ENCODE assay signal across 2 cellular contexts in the genomic region with DNA sequence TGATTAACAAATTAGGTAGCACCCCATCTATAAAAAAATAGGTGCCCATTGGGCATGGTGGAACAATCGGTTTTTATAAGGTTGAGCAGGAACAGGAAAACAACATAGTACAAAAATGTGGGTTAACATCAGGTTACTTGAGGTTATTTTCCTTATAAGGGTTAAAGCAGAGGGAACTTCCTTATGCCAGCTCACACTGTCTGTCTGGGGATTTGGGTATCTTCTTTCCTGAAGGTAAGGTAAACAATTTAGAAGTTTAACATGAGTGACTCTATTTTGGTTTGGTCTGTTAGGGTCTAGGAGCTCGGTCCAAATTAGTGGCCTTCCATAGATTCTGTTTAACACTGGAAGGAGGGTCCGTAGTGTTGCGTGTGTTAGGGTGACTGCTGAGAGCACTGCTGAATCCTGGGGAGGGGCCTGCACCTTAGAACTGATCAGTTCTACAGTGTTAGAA.
TF ChIP-seq lines count a peak whose summit lies in the region.

No MANE protein-coding gene starts in this region.

TF ChIP-seq in HEK293, 187 proteins besides CTCF, POLR2A, EP300 and RAD21:
- TF ChIP-seq, protein P1, sequence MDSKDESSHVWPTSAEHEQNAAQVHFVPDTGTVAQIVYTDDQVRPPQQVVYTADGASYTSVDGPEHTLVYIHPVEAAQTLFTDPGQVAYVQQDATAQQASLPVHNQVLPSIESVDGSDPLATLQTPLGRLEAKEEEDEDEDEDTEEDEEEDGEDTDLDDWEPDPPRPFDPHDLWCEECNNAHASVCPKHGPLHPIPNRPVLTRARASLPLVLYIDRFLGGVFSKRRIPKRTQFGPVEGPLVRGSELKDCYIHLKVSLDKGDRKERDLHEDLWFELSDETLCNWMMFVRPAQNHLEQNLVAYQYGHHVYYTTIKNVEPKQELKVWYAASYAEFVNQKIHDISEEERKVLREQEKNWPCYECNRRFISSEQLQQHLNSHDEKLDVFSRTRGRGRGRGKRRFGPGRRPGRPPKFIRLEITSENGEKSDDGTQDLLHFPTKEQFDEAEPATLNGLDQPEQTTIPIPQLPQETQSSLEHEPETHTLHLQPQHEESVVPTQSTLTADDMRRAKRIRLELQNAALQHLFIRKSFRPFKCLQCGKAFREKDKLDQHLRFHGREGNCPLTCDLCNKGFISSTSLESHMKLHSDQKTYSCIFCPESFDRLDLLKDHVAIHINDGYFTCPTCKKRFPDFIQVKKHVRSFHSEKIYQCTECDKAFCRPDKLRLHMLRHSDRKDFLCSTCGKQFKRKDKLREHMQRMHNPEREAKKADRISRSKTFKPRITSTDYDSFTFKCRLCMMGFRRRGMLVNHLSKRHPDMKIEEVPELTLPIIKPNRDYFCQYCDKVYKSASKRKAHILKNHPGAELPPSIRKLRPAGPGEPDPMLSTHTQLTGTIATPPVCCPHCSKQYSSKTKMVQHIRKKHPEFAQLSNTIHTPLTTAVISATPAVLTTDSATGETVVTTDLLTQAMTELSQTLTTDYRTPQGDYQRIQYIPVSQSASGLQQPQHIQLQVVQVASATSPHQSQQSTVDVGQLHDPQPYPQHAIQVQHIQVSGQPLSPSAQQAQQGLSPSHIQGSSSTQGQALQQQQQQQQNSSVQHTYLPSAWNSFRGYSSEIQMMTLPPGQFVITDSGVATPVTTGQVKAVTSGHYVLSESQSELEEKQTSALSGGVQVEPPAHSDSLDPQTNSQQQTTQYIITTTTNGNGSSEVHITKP (tag by site-specific recombination; IDR thresholded peaks at IDR 0.05), result peak; percentile 49
- TF ChIP-seq REPIN1 (tag by site-specific recombination; IDR thresholded peaks at IDR 0.05; ENCODE audit: low read depth) (no peak), ZNF521 (tag by site-specific recombination; IDR thresholded peaks at IDR 0.05) (no peak), IKZF3 (tag by site-specific recombination; IDR thresholded peaks at IDR 0.05) (0 out of 2 replicates have a peak, but pooled peaks have one; percentile 23)

TF ChIP-seq in HepG2, 621 proteins besides CTCF, POLR2A, EP300 and RAD21:
- TF ChIP-seq CERS6 (CRISPR knock-in tag; IDR thresholded peaks at IDR 0.05), result no peak
- TF ChIP-seq ZNF549 (CRISPR knock-in tag; IDR thresholded peaks at IDR 0.05), result no peak
- TF ChIP-seq FOXC1 (CRISPR knock-in tag; IDR thresholded peaks at IDR 0.05; ENCODE audit: borderline replicate concordance), result no peak
- TF ChIP-seq POLR2AphosphoS5 (IDR thresholded peaks at IDR 0.05; ENCODE audit: low read depth, low read length), result 0 out of 2 replicates have a peak, but pooled peaks have one; percentile 12
- TF ChIP-seq ZNF780A (CRISPR knock-in tag; IDR thresholded peaks at IDR 0.05), result no peak
- TF ChIP-seq ZFP36 (IDR thresholded peaks at IDR 0.05; ENCODE audit: borderline replicate concordance, low read depth, low read length, partially characterized antibody), result no peak
- no peak for TF ChIP-seq ZFP37 (CRISPR knock-in tag; IDR thresholded peaks at IDR 0.05; ENCODE audit: borderline replicate concordance)
- TF ChIP-seq, protein P2, sequence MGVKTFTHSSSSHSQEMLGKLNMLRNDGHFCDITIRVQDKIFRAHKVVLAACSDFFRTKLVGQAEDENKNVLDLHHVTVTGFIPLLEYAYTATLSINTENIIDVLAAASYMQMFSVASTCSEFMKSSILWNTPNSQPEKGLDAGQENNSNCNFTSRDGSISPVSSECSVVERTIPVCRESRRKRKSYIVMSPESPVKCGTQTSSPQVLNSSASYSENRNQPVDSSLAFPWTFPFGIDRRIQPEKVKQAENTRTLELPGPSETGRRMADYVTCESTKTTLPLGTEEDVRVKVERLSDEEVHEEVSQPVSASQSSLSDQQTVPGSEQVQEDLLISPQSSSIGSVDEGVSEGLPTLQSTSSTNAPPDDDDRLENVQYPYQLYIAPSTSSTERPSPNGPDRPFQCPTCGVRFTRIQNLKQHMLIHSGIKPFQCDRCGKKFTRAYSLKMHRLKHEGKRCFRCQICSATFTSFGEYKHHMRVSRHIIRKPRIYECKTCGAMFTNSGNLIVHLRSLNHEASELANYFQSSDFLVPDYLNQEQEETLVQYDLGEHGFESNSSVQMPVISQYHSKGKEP (CRISPR knock-in tag; IDR thresholded peaks at IDR 0.05), result no peak
- TF ChIP-seq ELF3 (CRISPR knock-in tag; IDR thresholded peaks at IDR 0.05), result 0 out of 2 replicates have a peak, but pooled peaks have one; percentile 30
- TF ChIP-seq ZNF777 (CRISPR knock-in tag; IDR thresholded peaks at IDR 0.05), result no peak
- 0 out of 2 replicates have a peak, but pooled peaks have one; percentile 16 for TF ChIP-seq RXRB (CRISPR knock-in tag; IDR thresholded peaks at IDR 0.05; ENCODE audit: borderline replicate concordance)
- no peak for TF ChIP-seq SUZ12 (IDR thresholded peaks at IDR 0.05; ENCODE audit: low read depth, low read length)
- TF ChIP-seq, protein P3, sequence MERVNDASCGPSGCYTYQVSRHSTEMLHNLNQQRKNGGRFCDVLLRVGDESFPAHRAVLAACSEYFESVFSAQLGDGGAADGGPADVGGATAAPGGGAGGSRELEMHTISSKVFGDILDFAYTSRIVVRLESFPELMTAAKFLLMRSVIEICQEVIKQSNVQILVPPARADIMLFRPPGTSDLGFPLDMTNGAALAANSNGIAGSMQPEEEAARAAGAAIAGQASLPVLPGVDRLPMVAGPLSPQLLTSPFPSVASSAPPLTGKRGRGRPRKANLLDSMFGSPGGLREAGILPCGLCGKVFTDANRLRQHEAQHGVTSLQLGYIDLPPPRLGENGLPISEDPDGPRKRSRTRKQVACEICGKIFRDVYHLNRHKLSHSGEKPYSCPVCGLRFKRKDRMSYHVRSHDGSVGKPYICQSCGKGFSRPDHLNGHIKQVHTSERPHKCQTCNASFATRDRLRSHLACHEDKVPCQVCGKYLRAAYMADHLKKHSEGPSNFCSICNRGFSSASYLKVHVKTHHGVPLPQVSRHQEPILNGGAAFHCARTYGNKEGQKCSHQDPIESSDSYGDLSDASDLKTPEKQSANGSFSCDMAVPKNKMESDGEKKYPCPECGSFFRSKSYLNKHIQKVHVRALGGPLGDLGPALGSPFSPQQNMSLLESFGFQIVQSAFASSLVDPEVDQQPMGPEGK (CRISPR knock-in tag; IDR thresholded peaks at IDR 0.05), result no peak
- peak; percentile 85 for TF ChIP-seq RBM22 (optimal IDR thresholded peaks at IDR 0.05; ENCODE audit: low read length)
- TF ChIP-seq ZNF652 (CRISPR knock-in tag; IDR thresholded peaks at IDR 0.05; ENCODE audit: borderline replicate concordance, low read depth), result peak; percentile 39; the same call in 1 of the 2 replicates
TF ChIP-seq in HepG2: peak in this region for 5.
